20 cellular contexts compared by ENCODE assay signal in genomic region chr5:135095052-135095715, GRCh38.
"Had no signal": no experiment of that assay in that cellular context is flagged by ENCODE, and none has a peak within 500 bp of the region (broad histone marks: within the 10 kb centered on the region; RNA-seq: fewer than 3 reads in every experiment).

No MANE protein-coding gene starts in this region.

- FAIRE-seq: colon, frontal cortex, small intestine had no signal

- H3K4me3 Mint-ChIP-seq: activated naive CD8-positive, alpha-beta T cell treated with anti-CD3 and anti-CD28 coated beads, Interleukin-2, amount 10 ng/mL, durations not matched to agents 7 days and 5 days; nephron progenitor cell; stimulated activated naive CD8-positive, alpha-beta T cell treated with anti-CD3 and anti-CD28 coated beads, Interleukin-15, amount 100 ng/mL, for 72 hours had no signal

- H3K36me3 ChIP-seq: vagina, WERI-Rb-1 had no signal

- H3K9me3 Mint-ChIP-seq: activated naive CD8-positive, alpha-beta T cell treated with anti-CD3 and anti-CD28 coated beads, Interleukin-2, amount 10 ng/mL, durations not matched to agents 7 days and 5 days; nephron progenitor cell; stimulated activated naive CD8-positive, alpha-beta T cell treated with anti-CD3 and anti-CD28 coated beads, Interleukin-15, amount 100 ng/mL, for 72 hours had no signal

- H3K4me3 ChIP-seq: dorsolateral prefrontal cortex, lung, psoas muscle, vagina had no signal

- H3K27ac ChIP-seq: dorsolateral prefrontal cortex, psoas muscle, vagina, WERI-Rb-1 had no signal

- H3K4me1 Mint-ChIP-seq: activated naive CD8-positive, alpha-beta T cell treated with anti-CD3 and anti-CD28 coated beads, Interleukin-2, amount 10 ng/mL, durations not matched to agents 7 days and 5 days; stimulated activated naive CD8-positive, alpha-beta T cell treated with anti-CD3 and anti-CD28 coated beads, Interleukin-15, amount 100 ng/mL, for 72 hours had no signal

- H3K36me3 Mint-ChIP-seq: activated naive CD8-positive, alpha-beta T cell treated with anti-CD3 and anti-CD28 coated beads, Interleukin-2, amount 10 ng/mL, durations not matched to agents 7 days and 5 days had no signal

- DNase-seq: activated CD4-positive, alpha-beta T cell treated with anti-CD3 and anti-CD28 coated beads for 1 hour; activated CD4-positive, alpha-beta T cell treated with anti-CD3 and anti-CD28 coated beads, Interleukin-2, amount 50 U/mL, for 4 hours; activated naive CD8-positive, alpha-beta T cell treated with anti-CD3 and anti-CD28 coated beads, Interleukin-2, amount 10 ng/mL, durations not matched to agents 7 days and 5 days; amygdala; caudate nucleus; hypothalamus; islet precursor cell; nephron progenitor cell; right cardiac atrium; small intestine; stimulated activated CD4-positive, alpha-beta T cell treated with anti-CD3 and anti-CD28 coated beads, Interleukin-4, amount 100 ng/mL, for 1 hour; stimulated activated naive CD8-positive, alpha-beta T cell treated with anti-CD3 and anti-CD28 coated beads, Interleukin-15, amount 100 ng/mL, for 72 hours; trophoblast cell; WERI-Rb-1 had no signal

- H3K27me3 ChIP-seq: vagina had no signal

- H3K9me3 ChIP-seq: psoas muscle, vagina had no signal

- H3K27ac Mint-ChIP-seq: activated naive CD8-positive, alpha-beta T cell treated with anti-CD3 and anti-CD28 coated beads, Interleukin-2, amount 10 ng/mL, durations not matched to agents 7 days and 5 days; nephron progenitor cell had no signal

- ATAC-seq: right cardiac atrium; stimulated activated naive CD8-positive, alpha-beta T cell treated with anti-CD3 and anti-CD28 coated beads, Interleukin-15, amount 100 ng/mL, for 72 hours had no signal
